In genomic region chr1:25193151-25193742, GRCh38 we compare ENCODE assay signal across 1 cellular context.
TF ChIP-seq lines count a peak whose summit lies in the region.

No MANE protein-coding gene starts in this region.

TF ChIP-seq in HepG2, 621 proteins besides CTCF, POLR2A, EP300 and RAD21 (continued from another document):
- no peak for TF ChIP-seq ZNF280B (CRISPR knock-in tag; IDR thresholded peaks at IDR 0.05; ENCODE audit: borderline replicate concordance)
- TF ChIP-seq ATM (IDR thresholded peaks at IDR 0.05; ENCODE audit: borderline replicate concordance) = no peak
- TF ChIP-seq MEF2D (CRISPR knock-in tag; IDR thresholded peaks at IDR 0.05) = no peak
